8 cellular contexts compared by ENCODE assay signal in genomic region chr15:66702035-66702769, GRCh38. TPM values are rescaled to one million over a fixed set of nuclear protein-coding genes. Genes with fewer than 3 reads are reported as not detected.
DNase-seq lines count a peak whose midpoint lies in the region; ATAC-seq and TF ChIP-seq lines count a peak whose summit lies in the region.

Gene SMAD6, plus strand, starts transcription at chr15:66702236. Its CDS starts 1,023 bp downstream, at chr15:66703259.

- in situ Hi-C loops in Caki2 (cut with HindIII; ENCODE audit: low pct_unique_long_range_greater_than_20kb, low sequenced_read_pairs) = no loop called here

- H3K36me3 Mint-ChIP-seq in immature natural killer cell = no peaks in the 10 kb centered on the region

- peak; percentile 98 for DNase-seq in Caki2 (ENCODE audit: low read depth)
- DNase-seq in NCI-H226 = peak; percentile 100
- DNase-seq in activated CD4-positive, CD25-positive, alpha-beta regulatory T cell (lab: John Stamatoyannopoulos, UW) = peak in 3 of 4 experiments; percentile 18 to 26 (median 24)
- DNase-seq in cardiac fibroblast (ENCODE audit: low read depth in 2 of 2) = peak; percentile 99 to 100
- DNase-seq in immature natural killer cell = peak; percentile 67 to 72 (median 70)

- peak within 1 kb of the TSS; percentile 61 to 78 for H3K4me3 ChIP-seq in cardiac fibroblast (replicated peaks in 1 of 2; ENCODE audit: low read depth in 2 of 2, low read length in 2 of 2)
- H3K4me3 ChIP-seq in skin epidermis = peak within 1 kb of the TSS; percentile 49 to 69 (median 53)

- peak within 1 kb of the TSS; percentile 85 to 94 (median 91) for H3K4me3 Mint-ChIP-seq in immature natural killer cell

- no peaks in the 10 kb centered on the region for H3K9me3 Mint-ChIP-seq in immature natural killer cell

- no peak for TF ChIP-seq CTCF in cardiac fibroblast (IDR thresholded peaks at IDR 0.05; ENCODE audit: low read depth, low read length)

- ATAC-seq in HG02938 (IDR thresholded peaks at IDR 0.05; ENCODE audit: unreplicated experiment) (peak; percentile 22), HG02588 (IDR thresholded peaks at IDR 0.05; ENCODE audit: unreplicated experiment) (no peak)

- H3K27ac Mint-ChIP-seq in immature natural killer cell = peak within 1 kb of the TSS in 4 of 6 donors; percentile 60 to 72 (median 70)

- H3K4me1 Mint-ChIP-seq in immature natural killer cell = peaks cover 22 to 27% of the 10 kb centered on the region in 2 donors

- H3K27ac ChIP-seq in skin epidermis = peak within 1 kb of the TSS; percentile 8 to 85 (median 74)

- H3K27me3 Mint-ChIP-seq in immature natural killer cell (ENCODE audit: low read depth in 3 of 3) = peaks cover 5 to 19% (median 13%) of the 10 kb centered on the region in 3 donors

RNA-seq across cellular contexts. Expression of gene SMAD6, which starts in this region (rescaled TPM):
- 53.7 and 64.5 TPM in 2 replicates for total RNA-seq in Caki2 (2014; rRNA removed; shearing (Covaris generic); ENCODE audit: low replicate concordance)
- not detected for polyA plus RNA-seq in immature natural killer cell

Comparison
In these comparisons a context has a peak if more than half of its experiments do, and no peak if none do; other contexts are left out.
1. Peak in DNase-seq in immature natural killer cell; RNA of the gene not detected or under 1 TPM.
2. DNase-seq: peak in every context shown above with its lines; median percentile 100 in NCI-H226; 100 in cardiac fibroblast; 98 in Caki2; 70 in immature natural killer cell; 24 in activated CD4-positive, CD25-positive, alpha-beta regulatory T cell.